Comparison of ENCODE assay signal across 15 cellular contexts in genomic region chr7:119964640-119965542, GRCh38.
DNase-seq lines count a peak whose midpoint lies in the region; ATAC-seq and TF ChIP-seq lines count a peak whose summit lies in the region.
"Had no signal": no experiment of that assay in that cellular context is flagged by ENCODE, and none has a peak within 500 bp of the region (broad histone marks: within the 10 kb centered on the region; RNA-seq: fewer than 3 reads in every experiment).

No MANE protein-coding gene starts in this region.

- intact Hi-C loops in IMR-90 (cut with micrococcal nuclease) (loop anchor here (10.0 kb wide), 1 partner anchor 90 kb away; no protein-coding TSS in a partner anchor), psoas muscle (cut with DNase I) (no loop called here), left lung (cut with DNase I) (no loop called here)

- no peaks in the 10 kb centered on the region for H3K36me3 Mint-ChIP-seq in stimulated activated effector memory CD8-positive, alpha-beta T cell treated with anti-CD3 and anti-CD28 coated beads, Interleukin-12 subunit alpha, Interleukin-12 subunit beta, amount 100 ng/mL, for 72 hours
- H3K36me3 Mint-ChIP-seq: CD4-positive, CD25-positive, alpha-beta regulatory T cell had no signal

- peak overlapping the region; percentile 49 for H3K14ac ChIP-seq in IMR-90 (replicated peaks; ENCODE audit: low read depth, low read length)

- H4K5ac ChIP-seq in IMR-90 (ENCODE audit: low read depth, low read length) = peak overlapping the region; percentile 49; the same call in 1 of the 2 replicates

- no peak overlapping the region for H2AK5ac ChIP-seq in IMR-90 (ENCODE audit: low read depth, low read length)

- no peaks in the 10 kb centered on the region for H3K4me1 Mint-ChIP-seq in stimulated activated effector memory CD8-positive, alpha-beta T cell treated with anti-CD3 and anti-CD28 coated beads, Interleukin-12 subunit alpha, Interleukin-12 subunit beta, amount 100 ng/mL, for 72 hours
- H3K4me1 Mint-ChIP-seq: CD4-positive, CD25-positive, alpha-beta regulatory T cell had no signal

- H3K27ac ChIP-seq in IMR-90 (ENCODE audit: insufficient read depth, low read length) (no peak overlapping the region), SJCRH30 (peak overlapping the region; percentile 42), fibroblast of lung (ENCODE audit: insufficient read depth, low read length) (no peak overlapping the region), psoas muscle (peak overlapping the region; percentile 73), left lung (no peak overlapping the region)
- H3K27ac ChIP-seq: ascending aorta, stomach, uterus, WERI-Rb-1 had no signal

- POLR2A ChIA-PET in IMR-90 (lab: Charles Lee; ENCODE audit: unreplicated experiment) = no interaction called here

- no peak overlapping the region; the same call in 1 of the 2 replicates for H3K4ac ChIP-seq in IMR-90 (ENCODE audit: low read depth, low read length)

- CTCF ChIA-PET in IMR-90 (lab: Yijun Ruan, JAX) = no interaction called here

- TF ChIP-seq CTCF in IMR-90 (conservative IDR thresholded peaks at IDR 0.05; ENCODE audit: low read depth, low read length) = no peak
- no peak for TF ChIP-seq CTCF in fibroblast of lung (conservative IDR thresholded peaks at IDR 0.05 in 1 of 2, IDR thresholded peaks at IDR 0.05 in 1 of 2; ENCODE audit: low read depth in 1 of 2, low read length in 2 of 2)
- no peak for TF ChIP-seq CTCF in psoas muscle (IDR thresholded peaks at IDR 0.05)
- no peak for TF ChIP-seq CTCF in left lung (IDR thresholded peaks at IDR 0.05)

- no peak overlapping the region for H3K27ac Mint-ChIP-seq in stimulated activated effector memory CD8-positive, alpha-beta T cell treated with anti-CD3 and anti-CD28 coated beads, Interleukin-12 subunit alpha, Interleukin-12 subunit beta, amount 100 ng/mL, for 72 hours
- H3K27ac Mint-ChIP-seq: CD4-positive, CD25-positive, alpha-beta regulatory T cell had no signal

- H3K79me1 ChIP-seq in IMR-90 (ENCODE audit: low read depth in 1 of 2, low read length in 2 of 2) = no peaks in the 10 kb centered on the region

- peak overlapping the region; percentile 64; the same call in 1 of the 2 replicates for H2BK20ac ChIP-seq in IMR-90 (ENCODE audit: low read depth, low read length)

- H4K20me1 ChIP-seq in IMR-90 (ENCODE audit: insufficient read depth, low read length) = no peaks in the 10 kb centered on the region
- no peaks in the 10 kb centered on the region for H4K20me1 ChIP-seq in fibroblast of lung (ENCODE audit: control insufficient read depth, extremely low read depth, insufficient read depth, low read length)

- no peak overlapping the region for H3K23ac ChIP-seq in IMR-90 (ENCODE audit: low read depth, low read length)

- H3K4me3 Mint-ChIP-seq in stimulated activated effector memory CD8-positive, alpha-beta T cell treated with anti-CD3 and anti-CD28 coated beads, Interleukin-12 subunit alpha, Interleukin-12 subunit beta, amount 100 ng/mL, for 72 hours = no peak overlapping the region
- H3K4me3 Mint-ChIP-seq: CD4-positive, CD25-positive, alpha-beta regulatory T cell had no signal

- peak overlapping the region; percentile 63; the same call in 1 of the 2 replicates for H3K18ac ChIP-seq in IMR-90 (ENCODE audit: low read depth, low read length)

- H3K36me3 ChIP-seq in IMR-90 (ENCODE audit: control insufficient read depth, insufficient read depth, low read length) (no peaks in the 10 kb centered on the region), SJCRH30 (no peaks in the 10 kb centered on the region), fibroblast of lung (ENCODE audit: control insufficient read depth, insufficient read depth, low read length) (no peaks in the 10 kb centered on the region), psoas muscle (ENCODE audit: insufficient read depth in 1 of 2, low read depth in 1 of 2) (no peaks in the 10 kb centered on the region), left lung (no peaks in the 10 kb centered on the region)
- H3K36me3 ChIP-seq: ascending aorta, stomach, uterus, WERI-Rb-1 had no signal

- H2BK15ac ChIP-seq in IMR-90 (ENCODE audit: low read depth, low read length) = 0 out of 3 replicates have a peak overlapping the region, but pooled peaks have one; percentile 45

- ATAC-seq in IMR-90 (ENCODE audit: low read depth) (peak; percentile 55), psoas muscle (peak; percentile 85 to 92 (median 92)), left lung (no peak)
- ATAC-seq in stimulated activated effector memory CD8-positive, alpha-beta T cell treated with anti-CD3 and anti-CD28 coated beads, Interleukin-12 subunit alpha, Interleukin-12 subunit beta, amount 100 ng/mL, for 72 hours = no peak

- H3K9me3 ChIP-seq in IMR-90 (ENCODE audit: control insufficient read depth, insufficient read depth, low read length) = no peaks in the 10 kb centered on the region
- H3K9me3 ChIP-seq in SJCRH30 (replicated peaks) = no peaks in the 10 kb centered on the region
- H3K9me3 ChIP-seq in fibroblast of lung (ENCODE audit: control insufficient read depth, insufficient read depth, low read depth, low read length) = no peaks in the 10 kb centered on the region
- no peaks in the 10 kb centered on the region for H3K9me3 ChIP-seq in psoas muscle
- H3K9me3 ChIP-seq in left lung = no peaks in the 10 kb centered on the region
- H3K9me3 ChIP-seq: ascending aorta, stomach, uterus had no signal

- H2AK9ac ChIP-seq in IMR-90 (replicated peaks; ENCODE audit: low read depth, low read length, poor library complexity) = no peak overlapping the region

- in situ Hi-C loops in IMR-90 (cut with MboI; ENCODE audit: low sequenced_read_pairs) = no loop called here

- no peak for TF ChIP-seq POLR2A in IMR-90 (IDR thresholded peaks at IDR 0.05; ENCODE audit: low read depth, low read length)

- peak overlapping the region in 1 of 2 experiments; percentile 22; a peak in 1 of 4 replicates for H4K8ac ChIP-seq in IMR-90 (ENCODE audit: low read depth in 2 of 2, low read length in 2 of 2)

- H3K27me3 ChIP-seq in IMR-90 (ENCODE audit: control insufficient read depth, insufficient read depth, low read length) (no peaks in the 10 kb centered on the region), SJCRH30 (no peaks in the 10 kb centered on the region), fibroblast of lung (ENCODE audit: control insufficient read depth, insufficient read depth, low read length) (no peaks in the 10 kb centered on the region), psoas muscle (ENCODE audit: insufficient read depth in 3 of 3, low read length in 2 of 3) (no peaks in the 10 kb centered on the region), left lung (no peaks in the 10 kb centered on the region)
- H3K27me3 ChIP-seq: ascending aorta, stomach, uterus had no signal

- H3K4me1 ChIP-seq in IMR-90 (ENCODE audit: control insufficient read depth, insufficient read depth, low read length) (peaks cover 8% of the 10 kb centered on the region; the same call in 1 of the 2 replicates), SJCRH30 (peaks cover 16% of the 10 kb centered on the region), fibroblast of lung (ENCODE audit: control insufficient read depth, extremely low read depth, insufficient read depth, low read length) (peaks cover 2% of the 10 kb centered on the region), psoas muscle (no peaks in the 10 kb centered on the region), left lung (no peaks in the 10 kb centered on the region)
- H3K4me1 ChIP-seq: ascending aorta, stomach, uterus had no signal

- no peak overlapping the region for H3K56ac ChIP-seq in IMR-90 (ENCODE audit: extremely low read depth, insufficient read depth, low read length)

- H3K4me3 ChIP-seq in IMR-90 (ENCODE audit: insufficient read depth, low read depth, low read length) (no peak overlapping the region), SJCRH30 (no peak overlapping the region), fibroblast of lung (replicated peaks in 1 of 4; ENCODE audit: control extremely low read depth in 1 of 4, insufficient read depth in 1 of 4, low read depth in 3 of 4, low read length in 4 of 4) (no peak overlapping the region), psoas muscle (no peak overlapping the region), left lung (no peak overlapping the region)
- H3K4me3 ChIP-seq: ascending aorta, stomach, uterus had no signal

- no peak overlapping the region for H3K9ac ChIP-seq in IMR-90 (ENCODE audit: low read depth, low read length)
- no peak overlapping the region for H3K9ac ChIP-seq in fibroblast of lung (ENCODE audit: insufficient read depth, low read length)

- H2AFZ ChIP-seq in IMR-90 (replicated peaks; ENCODE audit: low read length, poor library complexity) (no peak overlapping the region), fibroblast of lung (ENCODE audit: low read length) (peak overlapping the region; percentile 38)

- WGBS in IMR-90 (ENCODE audit: extremely low coverage in 2 of 2, insufficient read length in 1 of 2), 2 experiments = 14% methylated on average over 1 of the region's 1 CpG; no CpG with 5 or more reads in 1 of the 2 experiments
- WGBS in psoas muscle, 3 donors = 12 to 27% (median 24%) methylated on average over 1 of the region's 1 CpG

- dilution Hi-C loops in IMR-90 (cut with HindIII; ENCODE audit: low sequenced_read_pairs, unreplicated experiment) = no loop called here

- DNase-seq in IMR-90 = peak; percentile 54
- peak in 1 of 2 experiments; percentile 44 for DNase-seq in SJCRH30
- DNase-seq in fibroblast of lung (ENCODE audit: low read depth in 2 of 2) = peak; percentile 40 to 69
- DNase-seq in psoas muscle = no peak
- DNase-seq in stimulated activated CD8-positive, alpha-beta memory T cell treated with anti-CD3 and anti-CD28 coated beads, Interleukin-4, amount 100 ng/mL, for 48 hours = no peak
- no peak for DNase-seq in stimulated activated effector memory CD8-positive, alpha-beta T cell treated with anti-CD3 and anti-CD28 coated beads, Interleukin-12 subunit alpha, Interleukin-12 subunit beta, amount 100 ng/mL, for 72 hours (ENCODE audit: low spot score in 2 of 2)
- DNase-seq in left lung = no peak
- DNase-seq in CD1c-positive myeloid dendritic cell (ENCODE audit: extremely low spot score) = no peak
- DNase-seq: activated effector memory CD4-positive, alpha-beta T cell treated with Interleukin-2 at 50 U/mL for 16 hours; CD4-positive, CD25-positive, alpha-beta regulatory T cell; HCEC 1CT; stomach; uterus; WERI-Rb-1 had no signal

- no peak for TF ChIP-seq RAD21 in IMR-90 (IDR thresholded peaks at IDR 0.05; ENCODE audit: low read length)

- H4K91ac ChIP-seq in IMR-90 (ENCODE audit: insufficient read depth, low read depth, low read length) = no peak overlapping the region

- no TSS peak for BruUV-seq in IMR-90 (replicated peaks; lab: Mats Ljungman, UMichigan)

- no peaks in the 10 kb centered on the region for H3K9me1 ChIP-seq in IMR-90 (ENCODE audit: insufficient read depth, low read length)

- H2BK5ac ChIP-seq in IMR-90 (ENCODE audit: low read depth, low read length, poor library complexity, severe bottlenecking) = peak overlapping the region; percentile 37

- peak overlapping the region; percentile 13 for H2BK120ac ChIP-seq in IMR-90 (ENCODE audit: low read depth, low read length)

- H3K9me3 Mint-ChIP-seq in stimulated activated effector memory CD8-positive, alpha-beta T cell treated with anti-CD3 and anti-CD28 coated beads, Interleukin-12 subunit alpha, Interleukin-12 subunit beta, amount 100 ng/mL, for 72 hours = peaks cover 6% of the 10 kb centered on the region

- H3K79me2 ChIP-seq in fibroblast of lung (ENCODE audit: control insufficient read depth, insufficient read depth, low read length) = no peaks in the 10 kb centered on the region

- peak overlapping the region; percentile 64; the same call in 1 of the 2 replicates for H3K4me2 ChIP-seq in IMR-90 (ENCODE audit: low read depth, low read length)
- no peak overlapping the region for H3K4me2 ChIP-seq in fibroblast of lung (ENCODE audit: extremely low read depth, insufficient read depth, low read length)

Comparison
In these comparisons a context has a peak if more than half of its experiments do, and no peak if none do; other contexts are left out.
1. ATAC-seq: peak in IMR-90 (single experiment) and psoas muscle (4 of 4); none in stimulated activated effector memory CD8-positive, alpha-beta T cell treated with anti-CD3 and anti-CD28 coated beads, Interleukin-12 subunit alpha, Interleukin-12 subunit beta, amount 100 ng/mL, for 72 hours (single experiment) and left lung (single experiment).
2. DNase-seq: peak in IMR-90 (single experiment) and fibroblast of lung (2 of 2); none in psoas muscle (0 of 2), stimulated activated CD8-positive, alpha-beta memory T cell treated with anti-CD3 and anti-CD28 coated beads, Interleukin-4, amount 100 ng/mL, for 48 hours (single experiment), stimulated activated effector memory CD8-positive, alpha-beta T cell treated with anti-CD3 and anti-CD28 coated beads, Interleukin-12 subunit alpha, Interleukin-12 subunit beta, amount 100 ng/mL, for 72 hours (0 of 2), left lung (0 of 2) and CD1c-positive myeloid dendritic cell (single experiment).
3. H3K27ac ChIP-seq: peak in SJCRH30 (single experiment) and psoas muscle (single experiment); none in IMR-90 (single experiment), fibroblast of lung (single experiment) and left lung (0 of 2).